7 cellular contexts compared by ENCODE assay signal in genomic region chr9:125189361-125190289, GRCh38. TPM values are rescaled to one million over a fixed set of nuclear protein-coding genes. Genes with fewer than 3 reads are reported as not detected.
DNase-seq lines count a peak whose midpoint lies in the region; ATAC-seq, FAIRE-seq and TF ChIP-seq lines count a peak whose summit lies in the region.

Gene PPP6C, minus strand, starts transcription at chr9:125189803. Its CDS starts 85 bp downstream, at chr9:125189718.

- peak within 1 kb of the TSS; percentile 89 for H3K27ac ChIP-seq in astrocyte (ENCODE audit: low read depth, low read length)

- peaks cover 59% of the 10 kb centered on the region for H3K79me2 ChIP-seq in astrocyte (ENCODE audit: insufficient read depth, low read length)

- H3K4me2 ChIP-seq in astrocyte (ENCODE audit: low read length): peak within 1 kb of the TSS; percentile 95

- H3K4me3 Mint-ChIP-seq in T-helper 2 cell treated with Interferon-gamma antibody and Interleukin-4, amounts not matched to agents 5 μg/mL and 100 μg/mL, for 36 hours: peak within 1 kb of the TSS; percentile 98
- H3K4me3 Mint-ChIP-seq in astrocyte (ENCODE audit: unreplicated experiment): peak within 1 kb of the TSS; percentile 91

- H3K9ac ChIP-seq in astrocyte (ENCODE audit: low read length): peak within 1 kb of the TSS; percentile 98

- peak within 1 kb of the TSS; percentile 95 for H2AFZ ChIP-seq in astrocyte (ENCODE audit: low read depth, low read length)

- H3K4me1 ChIP-seq in astrocyte (ENCODE audit: insufficient read depth, low read length): peaks cover 9% of the 10 kb centered on the region

- H3K27me3 ChIP-seq in astrocyte (ENCODE audit: insufficient read depth, low read length): no peaks in the 10 kb centered on the region

- peak; percentile 41 for TF ChIP-seq CTCF in astrocyte (IDR thresholded peaks at IDR 0.05; ENCODE audit: insufficient read depth, low read depth, low read length)

- no peaks in the 10 kb centered on the region for H3K9me3 Mint-ChIP-seq in T-helper 2 cell treated with Interferon-gamma antibody and Interleukin-4, amounts not matched to agents 5 μg/mL and 100 μg/mL, for 36 hours
- no peaks in the 10 kb centered on the region for H3K9me3 Mint-ChIP-seq in astrocyte (ENCODE audit: unreplicated experiment)

- H3K4me1 Mint-ChIP-seq in T-helper 2 cell treated with Interferon-gamma antibody and Interleukin-4, amounts not matched to agents 5 μg/mL and 100 μg/mL, for 36 hours (ENCODE audit: low read depth): peaks cover 22% of the 10 kb centered on the region
- H3K4me1 Mint-ChIP-seq in astrocyte (ENCODE audit: low read depth, unreplicated experiment): peaks cover 9% of the 10 kb centered on the region

- H4K20me1 ChIP-seq in astrocyte (ENCODE audit: insufficient read depth, low read length): peaks cover 22% of the 10 kb centered on the region

- H3K36me3 Mint-ChIP-seq in T-helper 2 cell treated with Interferon-gamma antibody and Interleukin-4, amounts not matched to agents 5 μg/mL and 100 μg/mL, for 36 hours (ENCODE audit: low read depth): peaks cover 5% of the 10 kb centered on the region
- H3K36me3 Mint-ChIP-seq in astrocyte (ENCODE audit: low read depth, unreplicated experiment): no peaks in the 10 kb centered on the region

- peak within 1 kb of the TSS; percentile 90 for H3K27ac Mint-ChIP-seq in T-helper 2 cell treated with Interferon-gamma antibody and Interleukin-4, amounts not matched to agents 5 μg/mL and 100 μg/mL, for 36 hours
- H3K27ac Mint-ChIP-seq in astrocyte (ENCODE audit: unreplicated experiment): peak within 1 kb of the TSS; percentile 98

- H3K27me3 Mint-ChIP-seq in T-helper 2 cell treated with Interferon-gamma antibody and Interleukin-4, amounts not matched to agents 5 μg/mL and 100 μg/mL, for 36 hours (ENCODE audit: low read depth): no peaks in the 10 kb centered on the region
- no peaks in the 10 kb centered on the region for H3K27me3 Mint-ChIP-seq in astrocyte (ENCODE audit: low read depth, unreplicated experiment)

- H3K9me3 ChIP-seq in astrocyte (ENCODE audit: insufficient read depth, low read depth, low read length): no peaks in the 10 kb centered on the region

- no peak for FAIRE-seq in astrocyte (lab: Jason Lieb, UNC)

- peak within 1 kb of the TSS; percentile 90 for H3K4me3 ChIP-seq in astrocyte (ENCODE audit: insufficient read depth, low read depth, low read length)

- H3K36me3 ChIP-seq in astrocyte (ENCODE audit: insufficient read depth, low read length): no peaks in the 10 kb centered on the region

- DNase-seq in NCI-H187 treated with DMSO at 0.1 percent for 48 hours (lab: John Stamatoyannopoulos, UW): peak; percentile 9
- DNase-seq in T-helper 2 cell treated with Interferon-gamma antibody and Interleukin-4, amounts not matched to agents 5 μg/mL and 100 μg/mL, for 36 hours (ENCODE audit: low spot score): peak; percentile 97
- peak; percentile 91 for DNase-seq in astrocyte (ENCODE audit: low read depth)
- peak; percentile 98 for DNase-seq in hepatic stellate cell (ENCODE audit: low spot score)
- DNase-seq in renal cortical epithelial cell (ENCODE audit: low read depth): peak; percentile 86

- peak; percentile 97 for ATAC-seq in GM18502 (IDR thresholded peaks at IDR 0.05; ENCODE audit: poor library complexity, unreplicated experiment)
- ATAC-seq in HG02970 (IDR thresholded peaks at IDR 0.05; ENCODE audit: low FRiP score, unreplicated experiment): peak; percentile 95

RNA-seq across cellular contexts. Expression of gene PPP6C, which starts in this region (rescaled TPM):
- 38.7 and 41.1 TPM in 2 replicates for total RNA-seq in astrocyte
- total RNA-seq in renal cortical epithelial cell: 16.7 and 26.4 TPM in 2 replicates

Comparison
In these comparisons a context has a peak if more than half of its experiments do, and no peak if none do; other contexts are left out.
1. Peak in every context shown above with its lines: DNase-seq, ATAC-seq, H3K4me3 ChIP-seq and H3K27ac ChIP-seq.
2. DNase-seq: peak in every context shown above with its lines; median percentile 98 in hepatic stellate cell; 97 in T-helper 2 cell treated with Interferon-gamma antibody and Interleukin-4, amounts not matched to agents 5 μg/mL and 100 μg/mL, for 36 hours; 91 in astrocyte; 86 in renal cortical epithelial cell; 9 in NCI-H187 treated with DMSO at 0.1 percent for 48 hours.